1 cellular context compared by ENCODE assay signal in the genomic region with DNA sequence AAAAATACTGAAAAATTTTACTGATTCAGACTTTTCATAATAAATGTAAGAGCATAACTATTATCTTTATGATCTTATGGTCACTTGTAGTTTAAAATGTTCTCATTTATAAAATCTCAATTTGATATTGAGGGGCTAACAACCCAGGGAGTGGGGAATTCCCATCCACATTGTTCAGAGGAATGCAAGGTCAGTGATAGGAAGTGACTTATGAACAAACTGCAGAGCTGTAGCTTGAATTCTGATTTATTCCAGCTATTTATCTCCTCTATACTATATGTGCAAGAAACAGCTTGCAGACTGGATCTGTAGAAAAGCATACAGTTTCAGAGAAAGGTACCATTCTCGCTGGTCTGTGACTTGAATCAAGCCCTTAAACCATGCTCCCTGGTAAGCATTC.
TF ChIP-seq lines count a peak whose summit lies in the region.

No MANE protein-coding gene starts in this region.

TF ChIP-seq in GM23338, 12 proteins besides CTCF, POLR2A, EP300 and RAD21 (continued from another document):
- TF ChIP-seq, protein P1, sequence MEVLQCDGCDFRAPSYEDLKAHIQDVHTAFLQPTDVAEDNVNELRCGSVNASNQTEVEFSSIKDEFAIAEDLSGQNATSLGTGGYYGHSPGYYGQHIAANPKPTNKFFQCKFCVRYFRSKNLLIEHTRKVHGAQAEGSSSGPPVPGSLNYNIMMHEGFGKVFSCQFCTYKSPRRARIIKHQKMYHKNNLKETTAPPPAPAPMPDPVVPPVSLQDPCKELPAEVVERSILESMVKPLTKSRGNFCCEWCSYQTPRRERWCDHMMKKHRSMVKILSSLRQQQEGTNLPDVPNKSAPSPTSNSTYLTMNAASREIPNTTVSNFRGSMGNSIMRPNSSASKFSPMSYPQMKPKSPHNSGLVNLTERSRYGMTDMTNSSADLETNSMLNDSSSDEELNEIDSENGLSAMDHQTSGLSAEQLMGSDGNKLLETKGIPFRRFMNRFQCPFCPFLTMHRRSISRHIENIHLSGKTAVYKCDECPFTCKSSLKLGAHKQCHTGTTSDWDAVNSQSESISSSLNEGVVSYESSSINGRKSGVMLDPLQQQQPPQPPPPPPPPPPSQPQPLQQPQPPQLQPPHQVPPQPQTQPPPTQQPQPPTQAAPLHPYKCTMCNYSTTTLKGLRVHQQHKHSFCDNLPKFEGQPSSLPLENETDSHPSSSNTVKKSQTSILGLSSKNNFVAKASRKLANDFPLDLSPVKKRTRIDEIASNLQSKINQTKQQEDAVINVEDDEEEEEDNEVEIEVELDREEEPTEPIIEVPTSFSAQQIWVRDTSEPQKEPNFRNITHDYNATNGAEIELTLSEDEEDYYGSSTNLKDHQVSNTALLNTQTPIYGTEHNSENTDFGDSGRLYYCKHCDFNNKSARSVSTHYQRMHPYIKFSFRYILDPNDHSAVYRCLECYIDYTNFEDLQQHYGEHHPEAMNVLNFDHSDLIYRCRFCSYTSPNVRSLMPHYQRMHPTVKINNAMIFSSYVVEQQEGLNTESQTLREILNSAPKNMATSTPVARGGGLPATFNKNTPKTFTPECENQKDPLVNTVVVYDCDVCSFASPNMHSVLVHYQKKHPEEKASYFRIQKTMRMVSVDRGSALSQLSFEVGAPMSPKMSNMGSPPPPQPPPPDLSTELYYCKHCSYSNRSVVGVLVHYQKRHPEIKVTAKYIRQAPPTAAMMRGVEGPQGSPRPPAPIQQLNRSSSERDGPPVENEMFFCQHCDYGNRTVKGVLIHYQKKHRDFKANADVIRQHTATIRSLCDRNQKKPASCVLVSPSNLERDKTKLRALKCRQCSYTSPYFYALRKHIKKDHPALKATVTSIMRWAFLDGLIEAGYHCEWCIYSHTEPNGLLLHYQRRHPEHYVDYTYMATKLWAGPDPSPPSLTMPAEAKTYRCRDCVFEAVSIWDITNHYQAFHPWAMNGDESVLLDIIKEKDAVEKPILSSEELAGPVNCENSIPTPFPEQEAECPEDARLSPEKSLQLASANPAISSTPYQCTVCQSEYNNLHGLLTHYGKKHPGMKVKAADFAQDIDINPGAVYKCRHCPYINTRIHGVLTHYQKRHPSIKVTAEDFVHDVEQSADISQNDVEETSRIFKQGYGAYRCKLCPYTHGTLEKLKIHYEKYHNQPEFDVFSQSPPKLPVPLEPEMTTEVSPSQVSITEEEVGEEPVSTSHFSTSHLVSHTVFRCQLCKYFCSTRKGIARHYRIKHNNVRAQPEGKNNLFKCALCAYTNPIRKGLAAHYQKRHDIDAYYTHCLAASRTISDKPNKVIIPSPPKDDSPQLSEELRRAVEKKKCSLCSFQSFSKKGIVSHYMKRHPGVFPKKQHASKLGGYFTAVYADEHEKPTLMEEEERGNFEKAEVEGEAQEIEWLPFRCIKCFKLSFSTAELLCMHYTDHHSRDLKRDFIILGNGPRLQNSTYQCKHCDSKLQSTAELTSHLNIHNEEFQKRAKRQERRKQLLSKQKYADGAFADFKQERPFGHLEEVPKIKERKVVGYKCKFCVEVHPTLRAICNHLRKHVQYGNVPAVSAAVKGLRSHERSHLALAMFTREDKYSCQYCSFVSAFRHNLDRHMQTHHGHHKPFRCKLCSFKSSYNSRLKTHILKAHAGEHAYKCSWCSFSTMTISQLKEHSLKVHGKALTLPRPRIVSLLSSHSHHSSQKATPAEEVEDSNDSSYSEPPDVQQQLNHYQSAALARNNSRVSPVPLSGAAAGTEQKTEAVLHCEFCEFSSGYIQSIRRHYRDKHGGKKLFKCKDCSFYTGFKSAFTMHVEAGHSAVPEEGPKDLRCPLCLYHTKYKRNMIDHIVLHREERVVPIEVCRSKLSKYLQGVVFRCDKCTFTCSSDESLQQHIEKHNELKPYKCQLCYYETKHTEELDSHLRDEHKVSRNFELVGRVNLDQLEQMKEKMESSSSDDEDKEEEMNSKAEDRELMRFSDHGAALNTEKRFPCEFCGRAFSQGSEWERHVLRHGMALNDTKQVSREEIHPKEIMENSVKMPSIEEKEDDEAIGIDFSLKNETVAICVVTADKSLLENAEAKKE (CRISPR knock-in tag; IDR thresholded peaks at IDR 0.05): no peak
- no peak for TF ChIP-seq POLR2AphosphoS5 (IDR thresholded peaks at IDR 0.05; ENCODE audit: low read depth)
- no peak for TF ChIP-seq ZNF114 (CRISPR knock-in tag; IDR thresholded peaks at IDR 0.05)
- no peak for TF ChIP-seq EZH2phosphoT487 (IDR thresholded peaks at IDR 0.05; ENCODE audit: unreplicated experiment)
TF ChIP-seq in GM23338: peak in this region for 0.
